ENCODE assay signal across 1 cellular context in the genomic region with DNA sequence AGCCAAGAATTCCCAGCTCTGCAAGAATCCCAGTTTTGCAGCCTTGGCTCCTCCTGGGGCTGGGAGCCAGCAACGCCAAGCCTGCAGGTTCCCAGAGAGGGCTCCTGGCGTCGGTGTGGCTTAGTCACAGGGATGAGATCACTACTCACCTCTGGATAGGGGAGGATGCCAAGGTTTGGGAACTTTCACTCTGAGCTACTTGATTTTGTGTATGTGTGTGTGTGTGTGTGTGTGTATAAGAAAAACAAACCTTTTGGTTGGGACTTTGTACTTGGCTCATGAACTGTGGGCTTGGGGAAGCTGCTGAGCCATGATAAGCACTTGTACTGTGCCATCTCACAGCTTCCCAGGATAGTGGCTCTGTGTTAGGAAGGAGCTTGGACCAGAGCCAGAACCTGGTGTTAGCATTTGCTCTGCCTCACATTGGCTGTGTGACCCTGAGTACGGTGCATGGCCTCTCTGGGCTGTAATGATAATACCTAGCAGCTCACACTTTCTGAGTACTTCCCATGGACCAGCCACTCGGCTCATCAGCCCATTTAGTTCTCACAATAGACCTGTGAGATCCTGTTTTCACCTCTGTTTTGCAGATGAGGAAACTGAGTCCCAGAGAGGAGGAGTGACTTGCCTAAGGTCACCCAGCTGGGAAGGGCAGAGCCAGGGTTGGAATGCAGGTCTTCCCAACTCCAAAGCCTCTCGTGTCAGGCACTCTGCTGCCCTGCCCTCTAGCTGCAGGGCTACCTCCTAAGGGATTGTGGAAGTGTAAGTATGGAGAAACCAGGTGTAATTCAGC.
TF ChIP-seq lines count a peak whose summit lies in the region.

No MANE protein-coding gene starts in this region.

TF ChIP-seq in HepG2, 621 proteins besides CTCF, POLR2A, EP300 and RAD21 (continued from another document and continues in another):
- TF ChIP-seq, protein P1, sequence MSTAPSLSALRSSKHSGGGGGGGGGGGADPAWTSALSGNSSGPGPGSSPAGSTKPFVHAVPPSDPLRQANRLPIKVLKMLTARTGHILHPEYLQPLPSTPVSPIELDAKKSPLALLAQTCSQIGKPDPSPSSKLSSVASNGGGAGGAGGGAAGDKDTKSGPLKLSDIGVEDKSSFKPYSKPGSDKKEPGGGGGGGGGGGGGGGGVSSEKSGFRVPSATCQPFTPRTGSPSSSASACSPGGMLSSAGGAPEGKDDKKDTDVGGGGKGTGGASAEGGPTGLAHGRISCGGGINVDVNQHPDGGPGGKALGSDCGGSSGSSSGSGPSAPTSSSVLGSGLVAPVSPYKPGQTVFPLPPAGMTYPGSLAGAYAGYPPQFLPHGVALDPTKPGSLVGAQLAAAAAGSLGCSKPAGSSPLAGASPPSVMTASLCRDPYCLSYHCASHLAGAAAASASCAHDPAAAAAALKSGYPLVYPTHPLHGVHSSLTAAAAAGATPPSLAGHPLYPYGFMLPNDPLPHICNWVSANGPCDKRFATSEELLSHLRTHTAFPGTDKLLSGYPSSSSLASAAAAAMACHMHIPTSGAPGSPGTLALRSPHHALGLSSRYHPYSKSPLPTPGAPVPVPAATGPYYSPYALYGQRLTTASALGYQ (CRISPR knock-in tag; IDR thresholded peaks at IDR 0.05): no peak
- TF ChIP-seq KLF6 (CRISPR knock-in tag; IDR thresholded peaks at IDR 0.05) (no peak), SSRP1 (CRISPR knock-in tag; IDR thresholded peaks at IDR 0.05) (no peak), FLYWCH1 (CRISPR knock-in tag; IDR thresholded peaks at IDR 0.05) (no peak), ZNF792 (CRISPR knock-in tag; IDR thresholded peaks at IDR 0.05) (no peak), GATAD2A (CRISPR knock-in tag; IDR thresholded peaks at IDR 0.05) (peak; percentile 69; the same call in 1 of the 2 replicates), ZFP90 (CRISPR knock-in tag; IDR thresholded peaks at IDR 0.05; ENCODE audit: borderline replicate concordance) (no peak), ZNF460 (CRISPR knock-in tag; IDR thresholded peaks at IDR 0.05; ENCODE audit: borderline replicate concordance) (no peak), FOSL1 (CRISPR knock-in tag; IDR thresholded peaks at IDR 0.05; ENCODE audit: borderline replicate concordance) (no peak), GABPA (IDR thresholded peaks at IDR 0.05; ENCODE audit: low read depth, low read length) (no peak), GABPA (CRISPR knock-in tag; IDR thresholded peaks at IDR 0.05; ENCODE audit: low read depth) (0 out of 2 replicates have a peak, but pooled peaks have one; percentile 5), BRD4 (CRISPR knock-in tag; IDR thresholded peaks at IDR 0.05) (no peak), NAIF1 (CRISPR knock-in tag; IDR thresholded peaks at IDR 0.05; ENCODE audit: borderline replicate concordance) (no peak), EZH2 (conservative IDR thresholded peaks at IDR 0.05; ENCODE audit: low read depth, low read length) (no peak), ZNF713 (CRISPR knock-in tag; IDR thresholded peaks at IDR 0.05) (no peak), SALL1 (CRISPR knock-in tag; IDR thresholded peaks at IDR 0.05) (peak; percentile 74), ZC3H4 (CRISPR knock-in tag; IDR thresholded peaks at IDR 0.05; ENCODE audit: borderline replicate concordance) (no peak), HNF4G (IDR thresholded peaks at IDR 0.05; ENCODE audit: borderline replicate concordance, low read depth, low read length) (peak; percentile 62; the same call in 1 of the 2 replicates), HNF4G (CRISPR knock-in tag; IDR thresholded peaks at IDR 0.05; ENCODE audit: borderline replicate concordance, low read depth) (peak; percentile 48; the same call in 1 of the 2 replicates), ZNF10 (CRISPR knock-in tag; IDR thresholded peaks at IDR 0.05; ENCODE audit: borderline replicate concordance, low read depth) (no peak), ZMYM3 (CRISPR knock-in tag; IDR thresholded peaks at IDR 0.05) (peak; percentile 98), MYC (CRISPR knock-in tag; IDR thresholded peaks at IDR 0.05; ENCODE audit: borderline replicate concordance) (no peak), ATAD3A (CRISPR knock-in tag; IDR thresholded peaks at IDR 0.05) (no peak), ZNF660 (CRISPR knock-in tag; IDR thresholded peaks at IDR 0.05; ENCODE audit: borderline replicate concordance, low read depth) (no peak), GABPB1 (CRISPR knock-in tag; IDR thresholded peaks at IDR 0.05) (no peak), POLR2AphosphoS2 (IDR thresholded peaks at IDR 0.05; ENCODE audit: low read depth, low read length) (no peak), ZNF75D (CRISPR knock-in tag; IDR thresholded peaks at IDR 0.05; ENCODE audit: borderline replicate concordance) (no peak), ZNF367 (CRISPR knock-in tag; IDR thresholded peaks at IDR 0.05; ENCODE audit: borderline replicate concordance) (no peak), ZNF747 (CRISPR knock-in tag; IDR thresholded peaks at IDR 0.05; ENCODE audit: borderline replicate concordance) (no peak), CAMTA2 (CRISPR knock-in tag; IDR thresholded peaks at IDR 0.05; ENCODE audit: borderline replicate concordance) (no peak), ZNF432 (CRISPR knock-in tag; IDR thresholded peaks at IDR 0.05; ENCODE audit: borderline replicate concordance) (no peak), ZNF543 (CRISPR knock-in tag; IDR thresholded peaks at IDR 0.05) (0 out of 2 replicates have a peak, but pooled peaks have one; percentile 40), KLF9 (CRISPR knock-in tag; IDR thresholded peaks at IDR 0.05; ENCODE audit: low read depth) (no peak), CBX5 (CRISPR knock-in tag; IDR thresholded peaks at IDR 0.05; ENCODE audit: borderline replicate concordance) (no peak)
- TF ChIP-seq, protein P2, sequence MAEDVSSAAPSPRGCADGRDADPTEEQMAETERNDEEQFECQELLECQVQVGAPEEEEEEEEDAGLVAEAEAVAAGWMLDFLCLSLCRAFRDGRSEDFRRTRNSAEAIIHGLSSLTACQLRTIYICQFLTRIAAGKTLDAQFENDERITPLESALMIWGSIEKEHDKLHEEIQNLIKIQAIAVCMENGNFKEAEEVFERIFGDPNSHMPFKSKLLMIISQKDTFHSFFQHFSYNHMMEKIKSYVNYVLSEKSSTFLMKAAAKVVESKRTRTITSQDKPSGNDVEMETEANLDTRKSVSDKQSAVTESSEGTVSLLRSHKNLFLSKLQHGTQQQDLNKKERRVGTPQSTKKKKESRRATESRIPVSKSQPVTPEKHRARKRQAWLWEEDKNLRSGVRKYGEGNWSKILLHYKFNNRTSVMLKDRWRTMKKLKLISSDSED (CRISPR knock-in tag; IDR thresholded peaks at IDR 0.05): no peak
- TF ChIP-seq, protein P3, sequence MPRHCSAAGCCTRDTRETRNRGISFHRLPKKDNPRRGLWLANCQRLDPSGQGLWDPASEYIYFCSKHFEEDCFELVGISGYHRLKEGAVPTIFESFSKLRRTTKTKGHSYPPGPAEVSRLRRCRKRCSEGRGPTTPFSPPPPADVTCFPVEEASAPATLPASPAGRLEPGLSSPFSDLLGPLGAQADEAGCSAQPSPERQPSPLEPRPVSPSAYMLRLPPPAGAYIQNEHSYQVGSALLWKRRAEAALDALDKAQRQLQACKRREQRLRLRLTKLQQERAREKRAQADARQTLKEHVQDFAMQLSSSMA (CRISPR knock-in tag; IDR thresholded peaks at IDR 0.05): no peak
- TF ChIP-seq, protein P4, sequence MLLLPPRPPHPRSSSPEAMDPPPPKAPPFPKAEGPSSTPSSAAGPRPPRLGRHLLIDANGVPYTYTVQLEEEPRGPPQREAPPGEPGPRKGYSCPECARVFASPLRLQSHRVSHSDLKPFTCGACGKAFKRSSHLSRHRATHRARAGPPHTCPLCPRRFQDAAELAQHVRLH (CRISPR knock-in tag; IDR thresholded peaks at IDR 0.05; ENCODE audit: borderline replicate concordance, low read depth): no peak
- TF ChIP-seq, protein P5, sequence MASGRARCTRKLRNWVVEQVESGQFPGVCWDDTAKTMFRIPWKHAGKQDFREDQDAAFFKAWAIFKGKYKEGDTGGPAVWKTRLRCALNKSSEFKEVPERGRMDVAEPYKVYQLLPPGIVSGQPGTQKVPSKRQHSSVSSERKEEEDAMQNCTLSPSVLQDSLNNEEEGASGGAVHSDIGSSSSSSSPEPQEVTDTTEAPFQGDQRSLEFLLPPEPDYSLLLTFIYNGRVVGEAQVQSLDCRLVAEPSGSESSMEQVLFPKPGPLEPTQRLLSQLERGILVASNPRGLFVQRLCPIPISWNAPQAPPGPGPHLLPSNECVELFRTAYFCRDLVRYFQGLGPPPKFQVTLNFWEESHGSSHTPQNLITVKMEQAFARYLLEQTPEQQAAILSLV (CRISPR knock-in tag; IDR thresholded peaks at IDR 0.05; ENCODE audit: borderline replicate concordance): no peak
- TF ChIP-seq, protein P6, sequence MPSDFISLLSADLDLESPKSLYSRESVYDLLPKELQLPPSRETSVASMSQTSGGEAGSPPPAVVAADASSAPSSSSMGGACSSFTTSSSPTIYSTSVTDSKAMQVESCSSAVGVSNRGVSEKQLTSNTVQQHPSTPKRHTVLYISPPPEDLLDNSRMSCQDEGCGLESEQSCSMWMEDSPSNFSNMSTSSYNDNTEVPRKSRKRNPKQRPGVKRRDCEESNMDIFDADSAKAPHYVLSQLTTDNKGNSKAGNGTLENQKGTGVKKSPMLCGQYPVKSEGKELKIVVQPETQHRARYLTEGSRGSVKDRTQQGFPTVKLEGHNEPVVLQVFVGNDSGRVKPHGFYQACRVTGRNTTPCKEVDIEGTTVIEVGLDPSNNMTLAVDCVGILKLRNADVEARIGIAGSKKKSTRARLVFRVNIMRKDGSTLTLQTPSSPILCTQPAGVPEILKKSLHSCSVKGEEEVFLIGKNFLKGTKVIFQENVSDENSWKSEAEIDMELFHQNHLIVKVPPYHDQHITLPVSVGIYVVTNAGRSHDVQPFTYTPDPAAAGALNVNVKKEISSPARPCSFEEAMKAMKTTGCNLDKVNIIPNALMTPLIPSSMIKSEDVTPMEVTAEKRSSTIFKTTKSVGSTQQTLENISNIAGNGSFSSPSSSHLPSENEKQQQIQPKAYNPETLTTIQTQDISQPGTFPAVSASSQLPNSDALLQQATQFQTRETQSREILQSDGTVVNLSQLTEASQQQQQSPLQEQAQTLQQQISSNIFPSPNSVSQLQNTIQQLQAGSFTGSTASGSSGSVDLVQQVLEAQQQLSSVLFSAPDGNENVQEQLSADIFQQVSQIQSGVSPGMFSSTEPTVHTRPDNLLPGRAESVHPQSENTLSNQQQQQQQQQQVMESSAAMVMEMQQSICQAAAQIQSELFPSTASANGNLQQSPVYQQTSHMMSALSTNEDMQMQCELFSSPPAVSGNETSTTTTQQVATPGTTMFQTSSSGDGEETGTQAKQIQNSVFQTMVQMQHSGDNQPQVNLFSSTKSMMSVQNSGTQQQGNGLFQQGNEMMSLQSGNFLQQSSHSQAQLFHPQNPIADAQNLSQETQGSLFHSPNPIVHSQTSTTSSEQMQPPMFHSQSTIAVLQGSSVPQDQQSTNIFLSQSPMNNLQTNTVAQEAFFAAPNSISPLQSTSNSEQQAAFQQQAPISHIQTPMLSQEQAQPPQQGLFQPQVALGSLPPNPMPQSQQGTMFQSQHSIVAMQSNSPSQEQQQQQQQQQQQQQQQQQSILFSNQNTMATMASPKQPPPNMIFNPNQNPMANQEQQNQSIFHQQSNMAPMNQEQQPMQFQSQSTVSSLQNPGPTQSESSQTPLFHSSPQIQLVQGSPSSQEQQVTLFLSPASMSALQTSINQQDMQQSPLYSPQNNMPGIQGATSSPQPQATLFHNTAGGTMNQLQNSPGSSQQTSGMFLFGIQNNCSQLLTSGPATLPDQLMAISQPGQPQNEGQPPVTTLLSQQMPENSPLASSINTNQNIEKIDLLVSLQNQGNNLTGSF (CRISPR knock-in tag; IDR thresholded peaks at IDR 0.05): no peak
- TF ChIP-seq, protein P7, sequence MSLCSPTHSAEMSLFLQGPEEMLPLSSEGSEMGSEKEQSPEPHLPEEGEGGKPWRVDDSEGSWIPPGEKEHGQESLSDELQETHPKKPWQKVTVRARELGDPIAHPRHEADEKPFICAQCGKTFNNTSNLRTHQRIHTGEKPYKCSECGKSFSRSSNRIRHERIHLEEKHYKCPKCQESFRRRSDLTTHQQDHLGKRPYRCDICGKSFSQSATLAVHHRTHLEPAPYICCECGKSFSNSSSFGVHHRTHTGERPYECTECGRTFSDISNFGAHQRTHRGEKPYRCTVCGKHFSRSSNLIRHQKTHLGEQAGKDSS (CRISPR knock-in tag; IDR thresholded peaks at IDR 0.05; ENCODE audit: borderline replicate concordance, low read depth): no peak
- TF ChIP-seq, protein P8, sequence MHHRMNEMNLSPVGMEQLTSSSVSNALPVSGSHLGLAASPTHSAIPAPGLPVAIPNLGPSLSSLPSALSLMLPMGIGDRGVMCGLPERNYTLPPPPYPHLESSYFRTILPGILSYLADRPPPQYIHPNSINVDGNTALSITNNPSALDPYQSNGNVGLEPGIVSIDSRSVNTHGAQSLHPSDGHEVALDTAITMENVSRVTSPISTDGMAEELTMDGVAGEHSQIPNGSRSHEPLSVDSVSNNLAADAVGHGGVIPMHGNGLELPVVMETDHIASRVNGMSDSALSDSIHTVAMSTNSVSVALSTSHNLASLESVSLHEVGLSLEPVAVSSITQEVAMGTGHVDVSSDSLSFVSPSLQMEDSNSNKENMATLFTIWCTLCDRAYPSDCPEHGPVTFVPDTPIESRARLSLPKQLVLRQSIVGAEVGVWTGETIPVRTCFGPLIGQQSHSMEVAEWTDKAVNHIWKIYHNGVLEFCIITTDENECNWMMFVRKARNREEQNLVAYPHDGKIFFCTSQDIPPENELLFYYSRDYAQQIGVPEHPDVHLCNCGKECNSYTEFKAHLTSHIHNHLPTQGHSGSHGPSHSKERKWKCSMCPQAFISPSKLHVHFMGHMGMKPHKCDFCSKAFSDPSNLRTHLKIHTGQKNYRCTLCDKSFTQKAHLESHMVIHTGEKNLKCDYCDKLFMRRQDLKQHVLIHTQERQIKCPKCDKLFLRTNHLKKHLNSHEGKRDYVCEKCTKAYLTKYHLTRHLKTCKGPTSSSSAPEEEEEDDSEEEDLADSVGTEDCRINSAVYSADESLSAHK (CRISPR knock-in tag; IDR thresholded peaks at IDR 0.05; ENCODE audit: borderline replicate concordance): no peak
- TF ChIP-seq, protein P9, sequence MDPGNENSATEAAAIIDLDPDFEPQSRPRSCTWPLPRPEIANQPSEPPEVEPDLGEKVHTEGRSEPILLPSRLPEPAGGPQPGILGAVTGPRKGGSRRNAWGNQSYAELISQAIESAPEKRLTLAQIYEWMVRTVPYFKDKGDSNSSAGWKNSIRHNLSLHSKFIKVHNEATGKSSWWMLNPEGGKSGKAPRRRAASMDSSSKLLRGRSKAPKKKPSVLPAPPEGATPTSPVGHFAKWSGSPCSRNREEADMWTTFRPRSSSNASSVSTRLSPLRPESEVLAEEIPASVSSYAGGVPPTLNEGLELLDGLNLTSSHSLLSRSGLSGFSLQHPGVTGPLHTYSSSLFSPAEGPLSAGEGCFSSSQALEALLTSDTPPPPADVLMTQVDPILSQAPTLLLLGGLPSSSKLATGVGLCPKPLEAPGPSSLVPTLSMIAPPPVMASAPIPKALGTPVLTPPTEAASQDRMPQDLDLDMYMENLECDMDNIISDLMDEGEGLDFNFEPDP (CRISPR knock-in tag; conservative IDR thresholded peaks at IDR 0.05): no peak
- TF ChIP-seq, protein P10, sequence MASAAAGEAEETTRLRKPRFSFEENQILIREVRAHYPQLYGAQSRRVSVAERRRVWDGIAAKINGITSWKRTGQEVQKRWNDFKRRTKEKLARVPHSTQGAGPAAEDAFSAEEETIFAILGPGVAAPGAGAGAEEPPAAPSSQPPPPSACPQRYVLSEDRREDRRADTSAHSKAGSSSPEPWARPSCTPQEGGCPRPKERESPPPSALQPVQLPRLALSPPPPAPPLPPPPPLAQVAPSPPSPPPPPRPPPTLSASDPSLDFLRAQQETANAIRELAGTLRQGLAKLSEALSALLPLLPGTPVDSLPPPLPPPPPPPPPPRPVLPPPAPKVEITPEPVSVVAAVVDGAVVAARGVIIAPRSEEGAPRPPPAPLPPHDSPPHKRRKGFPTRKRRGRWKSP (CRISPR knock-in tag; IDR thresholded peaks at IDR 0.05): no peak
